8 cellular contexts compared by ENCODE assay signal in the genomic region with DNA sequence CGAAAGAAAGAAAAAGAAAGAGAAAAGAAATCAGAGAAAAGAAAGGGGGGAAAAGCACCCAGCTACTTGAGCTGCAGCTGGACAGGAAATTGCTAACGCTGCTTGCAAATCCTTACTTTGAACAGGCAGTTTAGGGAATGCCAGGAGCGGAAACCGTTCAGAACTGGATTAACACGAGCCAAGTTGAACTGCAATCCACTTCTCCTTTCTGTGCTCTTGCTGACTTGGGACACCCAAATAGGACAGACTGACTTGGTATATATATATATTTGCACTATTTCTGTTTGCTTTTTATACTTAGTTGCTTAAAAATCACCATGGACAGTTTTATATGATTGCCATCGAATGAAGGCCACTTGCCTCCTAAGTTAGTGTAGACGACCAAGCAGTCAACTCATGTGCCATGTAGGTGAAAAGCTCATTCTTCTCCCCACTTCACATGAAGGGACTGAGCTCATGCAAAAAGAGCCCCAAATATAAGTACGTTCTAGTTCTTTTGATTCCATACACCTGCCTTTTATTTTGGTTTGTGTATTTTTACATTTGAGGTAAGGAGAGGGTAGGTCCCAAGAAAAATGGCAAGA. TPM values are rescaled to one million over a fixed set of nuclear protein-coding genes. Genes with fewer than 3 reads are reported as not detected.
DNase-seq lines count a peak whose midpoint lies in the region; TF ChIP-seq lines count a peak whose summit lies in the region.

No MANE protein-coding gene starts in this region.

- H4K20me1 ChIP-seq in GM23248 (ENCODE audit: insufficient read depth) = peaks cover 5% of the 10 kb centered on the region; the same call in 1 of the 2 replicates

- peaks cover 25% of the 10 kb centered on the region for H3K36me3 Mint-ChIP-seq in brain

- H3K9ac ChIP-seq in GM23248 = peak overlapping the region; percentile 2; the same call in 1 of the 2 replicates

- peaks cover 56% of the 10 kb centered on the region for H3F3A ChIP-seq in GM23248 (ENCODE audit: insufficient read depth)

- peaks cover 49% of the 10 kb centered on the region for H3K27me3 Mint-ChIP-seq in brain

- 54 to 56% methylated on average over 8 of the region's 8 CpGs for WGBS in GM23248 (ENCODE audit: low coverage in 1 of 2, low lambda C conversion rate in 2 of 2, missing lambda C conversion rate in 2 of 2), 2 experiments
- 43% methylated on average over 8 of the region's 8 CpGs for WGBS in prostate gland

- H3K9me3 Mint-ChIP-seq in brain = peaks cover 0 to 4% (median 0%) of the 10 kb centered on the region in 5 experiments

- no peak for TF ChIP-seq CTCF in brain (conservative IDR thresholded peaks at IDR 0.05)
- TF ChIP-seq CTCF in prostate gland (IDR thresholded peaks at IDR 0.05) = no peak

- in situ Hi-C loops in GM23248 (cut with MboI) = no loop called here

- DNase-seq in COLO668 (lab: John Stamatoyannopoulos, UW; ENCODE audit: unreplicated experiment) (peak; percentile 68), GM23248 (peak; percentile 43), NCI-H345 treated with DMSO at 0.1 percent for 48 hours (lab: John Stamatoyannopoulos, UW; ENCODE audit: unreplicated experiment) (peak; percentile 53), medulla oblongata (ENCODE audit: extremely low spot score) (peak; percentile 72), posterior vena cava (ENCODE audit: low spot score) (no peak), prostate gland (ENCODE audit: low spot score) (no peak)
- no peak for DNase-seq in central memory CD4-positive, alpha-beta T cell

- H3K79me2 ChIP-seq in GM23248 (ENCODE audit: insufficient read depth) = peaks cover 48% of the 10 kb centered on the region

- H3K27ac Mint-ChIP-seq in brain = peak overlapping the region; percentile 28 to 94 (median 70)

- H3K9me2 ChIP-seq in GM23248 (ENCODE audit: insufficient read depth) = no peaks in the 10 kb centered on the region

- peaks cover 32% of the 10 kb centered on the region for H3K36me3 ChIP-seq in GM23248 (ENCODE audit: low read depth)
- H3K36me3 ChIP-seq in prostate gland = no peaks in the 10 kb centered on the region

- H3K4me3 ChIP-seq in GM23248 (peak overlapping the region; percentile 89; the same call in 1 of the 2 replicates), prostate gland (no peak overlapping the region)

- H3K4me2 ChIP-seq in GM23248 (ENCODE audit: unreplicated experiment) = peak overlapping the region; percentile 98

- peak overlapping the region; percentile 61 to 95 (median 77) for H3K4me3 Mint-ChIP-seq in brain

- H3K27me3 ChIP-seq in GM23248 (replicated peaks; ENCODE audit: insufficient read depth) = no peaks in the 10 kb centered on the region
- H3K27me3 ChIP-seq in prostate gland (replicated peaks; ENCODE audit: insufficient read depth) = no peaks in the 10 kb centered on the region

- H3K4me1 Mint-ChIP-seq in brain = peaks cover 73% of the 10 kb centered on the region

- H3K9me3 ChIP-seq in GM23248 (ENCODE audit: low read depth) = no peaks in the 10 kb centered on the region
- no peaks in the 10 kb centered on the region for H3K9me3 ChIP-seq in prostate gland

- H3K4me1 ChIP-seq in GM23248 (ENCODE audit: insufficient read depth) (peaks cover 34% of the 10 kb centered on the region), prostate gland (replicated peaks) (no peaks in the 10 kb centered on the region)

- intact Hi-C loops in posterior vena cava (cut with DNase I) (loop anchor here in 1 of 2 donors (10.0 kb wide), 1 partner anchor 292 kb away; no protein-coding TSS in a partner anchor), prostate gland (cut with DNase I) (no loop called here)

- H2AFZ ChIP-seq in GM23248 = peak overlapping the region; percentile 48; the same call in 1 of the 2 replicates

- TF ChIP-seq POLR2A in prostate gland (IDR thresholded peaks at IDR 0.05) = no peak

- H3K27ac ChIP-seq in GM23248 = peak overlapping the region; percentile 0; the same call in 1 of the 2 replicates
- H3K27ac ChIP-seq in prostate gland = no peak overlapping the region

RNA-seq across cellular contexts. Expression of gene DUSP6, which starts 5.5 kb away (rescaled TPM):
- total RNA-seq in GM23248 (2014; rRNA removed; shearing (Covaris generic)) = 81.9 and 112 TPM in 2 replicates
- polyA plus RNA-seq in GM23248 (2016; fragmentation: Nextera tagmentation; extraction: Ambion mirVana) (96.1 and 100 TPM in 2 replicates), brain (ENCODE audit: insufficient read depth, low read depth, low replicate concordance) (14.8 TPM)
- total RNA-seq in posterior vena cava (10 to 100 TPM; 42.2 to 49.6 TPM), prostate gland (10 to 100 TPM; 30.6 to 36.2 TPM)

Comparison
In these comparisons a context has a peak if more than half of its experiments do, and no peak if none do; other contexts are left out.
1. DNase-seq: peak in COLO668 (single experiment), GM23248 (single experiment), NCI-H345 treated with DMSO at 0.1 percent for 48 hours (single experiment) and medulla oblongata (single experiment); none in central memory CD4-positive, alpha-beta T cell (single experiment), posterior vena cava (single experiment) and prostate gland (single experiment).